In the genomic region with DNA sequence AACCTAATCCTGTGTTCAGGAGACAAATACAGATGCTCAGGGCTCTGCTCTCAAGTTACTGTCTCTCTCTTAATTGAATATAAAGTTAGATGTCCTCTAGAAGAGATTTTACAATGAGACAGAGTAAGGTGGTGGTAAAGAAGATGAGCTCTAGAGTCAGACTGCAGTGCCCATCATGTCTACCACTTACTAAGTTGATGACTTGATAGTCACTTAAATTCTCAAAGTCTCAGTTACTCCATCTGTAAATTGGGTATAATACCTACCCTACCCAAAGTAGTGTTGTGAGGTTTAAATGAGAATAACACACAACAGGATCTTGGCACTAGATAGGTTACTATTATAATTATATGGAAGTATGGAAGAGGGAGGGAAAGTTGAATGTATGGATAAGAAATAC, we compare ENCODE assay signal across 3 cellular contexts.
TF ChIP-seq lines count a peak whose summit lies in the region.

No MANE protein-coding gene starts in this region.

TF ChIP-seq in SK-N-SH, 30 proteins besides CTCF, POLR2A, EP300 and RAD21 (continued from another document):
- no peak for TF ChIP-seq EZH2phosphoT487 (IDR thresholded peaks at IDR 0.05; ENCODE audit: borderline replicate concordance, low read depth)
- no peak for TF ChIP-seq RFX5 (IDR thresholded peaks at IDR 0.05; ENCODE audit: low read length)
- no peak for TF ChIP-seq RXRA (IDR thresholded peaks at IDR 0.05; ENCODE audit: borderline replicate concordance, low read depth)
- no peak for TF ChIP-seq TCF12 (IDR thresholded peaks at IDR 0.05)
- no peak for TF ChIP-seq JUND (IDR thresholded peaks at IDR 0.05)
- TF ChIP-seq SMC3 (IDR thresholded peaks at IDR 0.05; ENCODE audit: low read depth, low read length), result no peak
- no peak for TF ChIP-seq RCOR1 (IDR thresholded peaks at IDR 0.05; ENCODE audit: low read length)
- TF ChIP-seq GABPA (IDR thresholded peaks at IDR 0.05; ENCODE audit: low read depth), result no peak

TF ChIP-seq in SK-N-SH treated with all-trans-retinoic acid at 6 μM for 48 hours, 23 proteins besides CTCF, POLR2A, EP300 and RAD21 (continued from another document):
- TF ChIP-seq PATZ1 (CRISPR knock-in tag; IDR thresholded peaks at IDR 0.05; ENCODE audit: borderline replicate concordance) (no peak), SNAI2 (CRISPR knock-in tag; IDR thresholded peaks at IDR 0.05) (no peak), ISL1 (CRISPR knock-in tag; IDR thresholded peaks at IDR 0.05) (no peak), ESRRG (CRISPR knock-in tag; IDR thresholded peaks at IDR 0.05) (no peak)
- TF ChIP-seq, protein P1, sequence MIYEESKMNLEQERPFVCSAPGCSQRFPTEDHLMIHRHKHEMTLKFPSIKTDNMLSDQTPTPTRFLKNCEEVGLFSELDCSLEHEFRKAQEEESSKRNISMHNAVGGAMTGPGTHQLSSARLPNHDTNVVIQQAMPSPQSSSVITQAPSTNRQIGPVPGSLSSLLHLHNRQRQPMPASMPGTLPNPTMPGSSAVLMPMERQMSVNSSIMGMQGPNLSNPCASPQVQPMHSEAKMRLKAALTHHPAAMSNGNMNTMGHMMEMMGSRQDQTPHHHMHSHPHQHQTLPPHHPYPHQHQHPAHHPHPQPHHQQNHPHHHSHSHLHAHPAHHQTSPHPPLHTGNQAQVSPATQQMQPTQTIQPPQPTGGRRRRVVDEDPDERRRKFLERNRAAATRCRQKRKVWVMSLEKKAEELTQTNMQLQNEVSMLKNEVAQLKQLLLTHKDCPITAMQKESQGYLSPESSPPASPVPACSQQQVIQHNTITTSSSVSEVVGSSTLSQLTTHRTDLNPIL (CRISPR knock-in tag; IDR thresholded peaks at IDR 0.05; ENCODE audit: low read depth), result no peak
- TF ChIP-seq, protein P2, sequence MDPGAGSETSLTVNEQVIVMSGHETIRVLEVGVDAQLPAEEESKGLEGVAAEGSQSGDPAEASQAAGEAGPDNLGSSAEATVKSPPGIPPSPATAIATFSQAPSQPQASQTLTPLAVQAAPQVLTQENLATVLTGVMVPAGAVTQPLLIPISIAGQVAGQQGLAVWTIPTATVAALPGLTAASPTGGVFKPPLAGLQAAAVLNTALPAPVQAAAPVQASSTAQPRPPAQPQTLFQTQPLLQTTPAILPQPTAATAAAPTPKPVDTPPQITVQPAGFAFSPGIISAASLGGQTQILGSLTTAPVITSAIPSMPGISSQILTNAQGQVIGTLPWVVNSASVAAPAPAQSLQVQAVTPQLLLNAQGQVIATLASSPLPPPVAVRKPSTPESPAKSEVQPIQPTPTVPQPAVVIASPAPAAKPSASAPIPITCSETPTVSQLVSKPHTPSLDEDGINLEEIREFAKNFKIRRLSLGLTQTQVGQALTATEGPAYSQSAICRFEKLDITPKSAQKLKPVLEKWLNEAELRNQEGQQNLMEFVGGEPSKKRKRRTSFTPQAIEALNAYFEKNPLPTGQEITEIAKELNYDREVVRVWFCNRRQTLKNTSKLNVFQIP (CRISPR knock-in tag; IDR thresholded peaks at IDR 0.05; ENCODE audit: borderline replicate concordance, low read depth), result no peak

TF ChIP-seq in neural cell, 6 proteins besides CTCF, POLR2A, EP300 and RAD21:
- TF ChIP-seq REST (IDR thresholded peaks at IDR 0.05; ENCODE audit: borderline replicate concordance) (no peak), TAF1 (IDR thresholded peaks at IDR 0.05; ENCODE audit: low read depth) (no peak), EZH2 (IDR thresholded peaks at IDR 0.05; ENCODE audit: borderline replicate concordance, insufficient read depth, low read length, poor library complexity, severe bottlenecking) (no peak), POLR2AphosphoS5 (IDR thresholded peaks at IDR 0.05) (no peak), MXI1 (conservative IDR thresholded peaks at IDR 0.05; ENCODE audit: poor library complexity, severe bottlenecking) (no peak), SMC3 (conservative IDR thresholded peaks at IDR 0.05; ENCODE audit: poor library complexity) (no peak)
TF ChIP-seq in neural cell: peak in this region for 0.
